25 cellular contexts compared by ENCODE assay signal in the genomic region with DNA sequence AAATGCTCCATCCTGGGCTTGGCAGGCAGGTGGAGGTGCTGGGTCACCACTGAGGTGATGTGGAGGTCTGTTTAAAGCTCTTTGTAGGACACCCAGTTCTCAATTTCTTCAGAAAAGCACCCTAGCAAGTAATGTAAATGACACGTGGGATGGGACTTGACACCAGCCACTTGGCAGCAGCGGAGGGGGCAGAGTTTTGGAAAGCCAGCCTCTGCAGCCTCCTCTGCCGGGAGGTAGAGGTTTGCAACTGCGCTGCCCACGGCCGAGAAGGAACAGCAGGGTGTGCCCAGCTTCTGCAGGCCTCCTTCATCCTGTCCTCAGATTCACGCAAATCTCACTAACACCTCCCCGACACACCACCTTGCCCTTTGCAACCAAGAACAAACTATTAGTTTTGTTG.
"Had no signal": no experiment of that assay in that cellular context is flagged by ENCODE, and none has a peak within 500 bp of the region (broad histone marks: within the 10 kb centered on the region; RNA-seq: fewer than 3 reads in every experiment).

No MANE protein-coding gene starts in this region.

- H3K4me1 Mint-ChIP-seq: nephron had no signal

- H3K27ac Mint-ChIP-seq: natural killer cell; nephron; stimulated activated effector memory CD8-positive, alpha-beta T cell treated with anti-CD3 and anti-CD28 coated beads, Interleukin-12 subunit alpha, Interleukin-12 subunit beta, amount 100 ng/mL, for 72 hours; stimulated activated naive B cell treated with anti-CD40 and anti-IgM and Interleukin-4, amounts not matched to agents 10 μg/mL and 1 μg/mL and 100 μg/mL, for 72 hours; stimulated activated naive CD8-positive, alpha-beta T cell treated with anti-CD3 and anti-CD28 coated beads, Interleukin-15, Interleukin-2, amounts not matched to agents 100 ng/mL and 50 ng/mL, for 24 hours had no signal

- H3K27ac ChIP-seq: neutrophil, pancreas, psoas muscle, right lobe of liver, sigmoid colon, stomach, thoracic aorta, thyroid gland, upper lobe of left lung, vagina had no signal

- H3K27me3 Mint-ChIP-seq: stimulated activated naive B cell treated with anti-CD40 and anti-IgM and Interleukin-4, amounts not matched to agents 10 μg/mL and 1 μg/mL and 100 μg/mL, for 72 hours; stimulated activated naive CD8-positive, alpha-beta T cell treated with anti-CD3 and anti-CD28 coated beads, Interleukin-15, Interleukin-2, amounts not matched to agents 100 ng/mL and 50 ng/mL, for 24 hours had no signal

- H3K9me3 Mint-ChIP-seq: natural killer cell; nephron; stimulated activated effector memory CD8-positive, alpha-beta T cell treated with anti-CD3 and anti-CD28 coated beads, Interleukin-12 subunit alpha, Interleukin-12 subunit beta, amount 100 ng/mL, for 72 hours; stimulated activated naive B cell treated with anti-CD40 and anti-IgM and Interleukin-4, amounts not matched to agents 10 μg/mL and 1 μg/mL and 100 μg/mL, for 72 hours; stimulated activated naive CD8-positive, alpha-beta T cell treated with anti-CD3 and anti-CD28 coated beads, Interleukin-15, Interleukin-2, amounts not matched to agents 100 ng/mL and 50 ng/mL, for 24 hours had no signal

- H3K36me3 Mint-ChIP-seq: natural killer cell; stimulated activated effector memory CD8-positive, alpha-beta T cell treated with anti-CD3 and anti-CD28 coated beads, Interleukin-12 subunit alpha, Interleukin-12 subunit beta, amount 100 ng/mL, for 72 hours had no signal

- DNase-seq: natural killer cell; nucleus accumbens; pancreas; psoas muscle; right cardiac atrium; right lobe of liver; sigmoid colon; small intestine; stimulated activated CD4-positive, alpha-beta T cell treated with anti-CD3 and anti-CD28 coated beads, Interleukin-15, amount 100 ng/mL, for 24 hours; stimulated activated CD4-positive, alpha-beta T cell treated with anti-CD3 and anti-CD28 coated beads, Interleukin-2, amount 100 ng/mL, for 24 hours; stimulated activated CD4-positive, alpha-beta T cell treated with anti-CD3 and anti-CD28 coated beads, Interleukin-2, amount 100 ng/mL, for 48 hours; stimulated activated CD4-positive, alpha-beta T cell treated with anti-CD3 and anti-CD28 coated beads, Interleukin-4, amount 100 ng/mL, for 24 hours; stimulated activated naive B cell treated with anti-CD40 and anti-IgM and Interleukin-4, amounts not matched to agents 10 μg/mL and 1 μg/mL and 100 μg/mL, for 72 hours; stimulated activated naive CD4-positive, alpha-beta T cell treated with Interleukin-2 at 50 U/mL for 16 hours; stomach; thyroid gland; trophoblast cell; upper lobe of left lung had no signal

- ATAC-seq: natural killer cell; pancreas; psoas muscle; right cardiac atrium; right lobe of liver; stimulated activated effector memory CD8-positive, alpha-beta T cell treated with anti-CD3 and anti-CD28 coated beads, Interleukin-12 subunit alpha, Interleukin-12 subunit beta, amount 100 ng/mL, for 72 hours; stimulated activated naive B cell treated with anti-CD40 and anti-IgM and Interleukin-4, amounts not matched to agents 10 μg/mL and 1 μg/mL and 100 μg/mL, for 72 hours had no signal

- H3K4me3 ChIP-seq: pancreas, psoas muscle, right lobe of liver, sigmoid colon, stomach, thoracic aorta, thyroid gland, tibial nerve, upper lobe of left lung, vagina had no signal

- H3K4me1 ChIP-seq: pancreas, psoas muscle, right lobe of liver, sigmoid colon, stomach, tibial nerve, vagina had no signal

- H3K27me3 ChIP-seq: neutrophil, pancreas, right lobe of liver, sigmoid colon, stomach, thyroid gland, tibial nerve, upper lobe of left lung, vagina had no signal

- H3K4me3 Mint-ChIP-seq: natural killer cell; nephron; stimulated activated effector memory CD8-positive, alpha-beta T cell treated with anti-CD3 and anti-CD28 coated beads, Interleukin-12 subunit alpha, Interleukin-12 subunit beta, amount 100 ng/mL, for 72 hours; stimulated activated naive B cell treated with anti-CD40 and anti-IgM and Interleukin-4, amounts not matched to agents 10 μg/mL and 1 μg/mL and 100 μg/mL, for 72 hours; stimulated activated naive CD8-positive, alpha-beta T cell treated with anti-CD3 and anti-CD28 coated beads, Interleukin-15, Interleukin-2, amounts not matched to agents 100 ng/mL and 50 ng/mL, for 24 hours had no signal

- H3K9me3 ChIP-seq: neutrophil, pancreas, psoas muscle, right lobe of liver, sigmoid colon, stomach, thoracic aorta, thyroid gland, tibial nerve, upper lobe of left lung, vagina had no signal
